In genomic region chr9:91423785-91424402, GRCh38 we compare ENCODE assay signal across 8 cellular contexts. TPM values are rescaled to one million over a fixed set of nuclear protein-coding genes. Genes with fewer than 3 reads are reported as not detected.
DNase-seq lines count a peak whose midpoint lies in the region; ATAC-seq, FAIRE-seq and TF ChIP-seq lines count a peak whose summit lies in the region.

A gene with protein sequence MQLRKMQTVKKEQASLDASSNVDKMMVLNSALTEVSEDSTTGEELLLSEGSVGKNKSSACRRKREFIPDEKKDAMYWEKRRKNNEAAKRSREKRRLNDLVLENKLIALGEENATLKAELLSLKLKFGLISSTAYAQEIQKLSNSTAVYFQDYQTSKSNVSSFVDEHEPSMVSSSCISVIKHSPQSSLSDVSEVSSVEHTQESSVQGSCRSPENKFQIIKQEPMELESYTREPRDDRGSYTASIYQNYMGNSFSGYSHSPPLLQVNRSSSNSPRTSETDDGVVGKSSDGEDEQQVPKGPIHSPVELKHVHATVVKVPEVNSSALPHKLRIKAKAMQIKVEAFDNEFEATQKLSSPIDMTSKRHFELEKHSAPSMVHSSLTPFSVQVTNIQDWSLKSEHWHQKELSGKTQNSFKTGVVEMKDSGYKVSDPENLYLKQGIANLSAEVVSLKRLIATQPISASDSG (minus strand): TSS chr9:91423832. CDS start chr9:91410734, 13,098 bp downstream.

- peaks cover 12% of the 10 kb centered on the region for H3K27me3 Mint-ChIP-seq in activated naive CD4-positive, alpha-beta T cell treated with anti-CD3 and anti-CD28 coated beads for 36 hours (ENCODE audit: low read depth)

- no peak for TF ChIP-seq CTCF in KMS-11 (conservative IDR thresholded peaks at IDR 0.05; ENCODE audit: low read depth, low read length)

- peaks cover 72% of the 10 kb centered on the region for H3K79me2 ChIP-seq in KMS-11 (ENCODE audit: insufficient read depth, low read depth)

- peak within 1 kb of the TSS; percentile 95 for H3K4me2 ChIP-seq in KMS-11
- peak within 1 kb of the TSS; percentile 95 for H3K4me2 ChIP-seq in neuronal stem cell (ENCODE audit: insufficient read depth, low read length, poor library complexity, severe bottlenecking)

- H3K4me3 ChIP-seq in KMS-11 (IDR thresholded peaks at IDR 0.05; ENCODE audit: insufficient read depth, low read depth, low read length) (peak within 1 kb of the TSS; percentile 16), neuronal stem cell (ENCODE audit: low read length in 2 of 2) (peak within 1 kb of the TSS; percentile 68 to 81)

- no peak within 1 kb of the TSS for H4K91ac ChIP-seq in neuronal stem cell (ENCODE audit: low read depth, low read length, poor library complexity)

- H3K27me3 ChIP-seq in KMS-11 (ENCODE audit: insufficient read depth, low read depth) = no peaks in the 10 kb centered on the region
- peaks cover 0 to 49% (median 18%) of the 10 kb centered on the region in 3 experiments for H3K27me3 ChIP-seq in neuronal stem cell (ENCODE audit: control insufficient read depth in 3 of 3, insufficient read depth in 3 of 3, low read depth in 1 of 3, low read length in 3 of 3)

- no peaks in the 10 kb centered on the region for H3K9me3 Mint-ChIP-seq in activated naive CD4-positive, alpha-beta T cell treated with anti-CD3 and anti-CD28 coated beads for 36 hours

- no peak within 1 kb of the TSS for H3K14ac ChIP-seq in neuronal stem cell (ENCODE audit: low read length)

- peaks cover 69% of the 10 kb centered on the region for H3K4me1 ChIP-seq in KMS-11 (ENCODE audit: low read depth, poor library complexity, severe bottlenecking)
- H3K4me1 ChIP-seq in neuronal stem cell (ENCODE audit: control insufficient read depth in 2 of 2, insufficient read depth in 1 of 2, low read depth in 1 of 2, low read length in 2 of 2) = peaks cover 4 to 7% of the 10 kb centered on the region in 2 donors

- CTCF ChIA-PET in activated naive CD4-positive, alpha-beta T cell treated with anti-CD3 and anti-CD28 coated beads for 36 hours (lab: Charles Lee) = interaction anchor here (0.7 to 4.9 kb wide), 6 partner anchors 63 to 509 kb away, joined by 3 to 71 read pairs (median 20); no protein-coding TSS in a partner anchor

- peaks cover 1% of the 10 kb centered on the region for H3K79me1 ChIP-seq in neuronal stem cell (ENCODE audit: low read depth, low read length)

- no peak within 1 kb of the TSS for H4K8ac ChIP-seq in neuronal stem cell (ENCODE audit: low read depth, low read length)

- H2BK5ac ChIP-seq in neuronal stem cell (ENCODE audit: low read length) = no peak within 1 kb of the TSS

- H2BK120ac ChIP-seq in neuronal stem cell (ENCODE audit: low read depth, low read length) = no peak within 1 kb of the TSS

- peak within 1 kb of the TSS; percentile 10 for H3K23ac ChIP-seq in neuronal stem cell (ENCODE audit: low read depth, low read length, poor library complexity)

- H2BK15ac ChIP-seq in neuronal stem cell (ENCODE audit: low read length) = peak within 1 kb of the TSS; percentile 52

- peaks cover 10% of the 10 kb centered on the region for H4K20me1 ChIP-seq in KMS-11 (ENCODE audit: insufficient read depth)

- H3K36me3 ChIP-seq in KMS-11 (ENCODE audit: insufficient read depth) (no peaks in the 10 kb centered on the region), neuronal stem cell (replicated peaks in 1 of 2; ENCODE audit: control insufficient read depth in 2 of 2, insufficient read depth in 2 of 2, low read length in 2 of 2) (no peaks in the 10 kb centered on the region)

- peak within 1 kb of the TSS; percentile 10 for H2BK12ac ChIP-seq in neuronal stem cell (ENCODE audit: low read length)

- peaks cover 0 to 8% of the 10 kb centered on the region in 2 donors for H3K9me3 ChIP-seq in neuronal stem cell (replicated peaks in 1 of 2; ENCODE audit: control insufficient read depth in 2 of 2, insufficient read depth in 1 of 2, low read depth in 1 of 2, low read length in 2 of 2)

- WGBS in neuronal stem cell (ENCODE audit: extremely low coverage in 2 of 2, insufficient read length in 2 of 2, insufficient replicate concordance in 1 of 2), 2 donors = no CpG with 5 or more reads among the region's 92 CpGs

- DNase-seq in DMS53 treated with DMSO at 0.1 percent for 48 hours (lab: John Stamatoyannopoulos, UW; ENCODE audit: unreplicated experiment) = peak; percentile 33
- DNase-seq in SK-MEL-5 (ENCODE audit: low read depth, low spot score) = peak; percentile 71
- peak; percentile 71 for DNase-seq in activated naive CD4-positive, alpha-beta T cell treated with anti-CD3 and anti-CD28 coated beads for 36 hours
- peak; percentile 89 to 97 for DNase-seq in frontal cortex (ENCODE audit: low spot score in 2 of 2)
- peak; percentile 77 for DNase-seq in neuronal stem cell (ENCODE audit: low spot score)
- DNase-seq in substantia nigra (lab: John Stamatoyannopoulos, UW) = peak; percentile 20 to 91 (median 74)

- no peak for FAIRE-seq in frontal cortex (lab: Jason Lieb, UNC)

- peaks cover 54% of the 10 kb centered on the region for H3K4me1 Mint-ChIP-seq in activated naive CD4-positive, alpha-beta T cell treated with anti-CD3 and anti-CD28 coated beads for 36 hours (ENCODE audit: low read depth)

- H2AFZ ChIP-seq in KMS-11 (ENCODE audit: low read depth) (peak within 1 kb of the TSS; percentile 42; the same call in 1 of the 2 replicates), neuronal stem cell (ENCODE audit: low read length) (peak within 1 kb of the TSS; percentile 99)

- H3K4ac ChIP-seq in neuronal stem cell (ENCODE audit: low read length) = no peak within 1 kb of the TSS

- in situ Hi-C loops in SK-MEL-5 (cut with HindIII; ENCODE audit: low pct_unique_long_range_greater_than_20kb, low sequenced_read_pairs) = no loop called here

- peak within 1 kb of the TSS; percentile 92 for H3K9ac ChIP-seq in KMS-11
- peak within 1 kb of the TSS; percentile 85 for H3K9ac ChIP-seq in neuronal stem cell (ENCODE audit: low read depth, low read length, poor library complexity)

- peak within 1 kb of the TSS; percentile 91 for H3K18ac ChIP-seq in neuronal stem cell (ENCODE audit: low read length)

- peak within 1 kb of the TSS; percentile 94 for H3K4me3 Mint-ChIP-seq in activated naive CD4-positive, alpha-beta T cell treated with anti-CD3 and anti-CD28 coated beads for 36 hours

- ATAC-seq in GM21737 (IDR thresholded peaks at IDR 0.05; ENCODE audit: unreplicated experiment) = peak; percentile 81

- peaks cover 7% of the 10 kb centered on the region for H3K36me3 Mint-ChIP-seq in activated naive CD4-positive, alpha-beta T cell treated with anti-CD3 and anti-CD28 coated beads for 36 hours (ENCODE audit: low read depth)

- H3K27ac ChIP-seq in KMS-11 (peak within 1 kb of the TSS; percentile 89), neuronal stem cell (replicated peaks; ENCODE audit: low read length) (no peak within 1 kb of the TSS), substantia nigra (ENCODE audit: low read depth, low read length, poor library complexity, severe bottlenecking) (peak within 1 kb of the TSS; percentile 80)

- intact Hi-C loops in activated naive CD4-positive, alpha-beta T cell treated with anti-CD3 and anti-CD28 coated beads for 36 hours (cut with micrococcal nuclease) = loop anchor here (1.0 to 5.0 kb wide), 7 partner anchors 9 to 323 kb away; no protein-coding TSS in a partner anchor

- H3K27ac Mint-ChIP-seq in activated naive CD4-positive, alpha-beta T cell treated with anti-CD3 and anti-CD28 coated beads for 36 hours = peak within 1 kb of the TSS; percentile 83

- H2AK5ac ChIP-seq in neuronal stem cell (ENCODE audit: low read depth, low read length) = no peak within 1 kb of the TSS

RNA-seq across cellular contexts. Expression of the gene that starts here (rescaled TPM):
- 10.1 and 11.3 TPM in 2 replicates for total RNA-seq in SK-MEL-5 (2014; rRNA removed; shearing (Covaris generic))
- polyA plus RNA-seq in SK-MEL-5 (2015; cell fraction: cytosol; rRNA removed) = 13.9 and 16.2 TPM in 2 replicates
- polyA plus RNA-seq in SK-MEL-5 (2015; cell fraction: nucleus; rRNA removed) = 12.7 and 13.2 TPM in 2 replicates
- 10 to 100 TPM; 56.4 to 58.5 TPM for total RNA-seq in activated naive CD4-positive, alpha-beta T cell treated with anti-CD3 and anti-CD28 coated beads for 36 hours
- 30.6 TPM for total RNA-seq in frontal cortex
- polyA plus RNA-seq in neuronal stem cell (2013, experiment 1 of 2) = 14.2 TPM
- polyA plus RNA-seq in neuronal stem cell (2013, experiment 2 of 2) = 14.3 TPM

Comparison
In these comparisons a context has a peak if more than half of its experiments do, and no peak if none do; other contexts are left out.
1. DNase-seq: peak in every context shown above with its lines; median percentile 93 in frontal cortex; 77 in neuronal stem cell; 74 in substantia nigra; 71 in SK-MEL-5; 71 in activated naive CD4-positive, alpha-beta T cell treated with anti-CD3 and anti-CD28 coated beads for 36 hours; 33 in DMS53 treated with DMSO at 0.1 percent for 48 hours.